Comparison of ENCODE assay signal across 17 cellular contexts in genomic region chr1:162674018-162674608, GRCh38. TPM values are rescaled to one million over a fixed set of nuclear protein-coding genes. Genes with fewer than 3 reads are reported as not detected.
DNase-seq lines count a peak whose midpoint lies in the region; ATAC-seq and TF ChIP-seq lines count a peak whose summit lies in the region.
"Had no signal": no experiment of that assay in that cellular context is flagged by ENCODE, and none has a peak within 500 bp of the region (broad histone marks: within the 10 kb centered on the region; RNA-seq: fewer than 3 reads in every experiment).

No MANE protein-coding gene starts in this region.

- no peaks in the 10 kb centered on the region for H3K4me1 Mint-ChIP-seq in T-helper 17 cell

- H3K4me1 ChIP-seq in ascending aorta, result peaks cover 5 to 39% of the 10 kb centered on the region in 2 donors
- H3K4me1 ChIP-seq in foreskin keratinocyte, result peaks cover 8% of the 10 kb centered on the region
- peaks cover 38% of the 10 kb centered on the region for H3K4me1 ChIP-seq in suprapubic skin
- H3K4me1 ChIP-seq: upper lobe of left lung had no signal

- TF ChIP-seq EP300 in suprapubic skin (IDR thresholded peaks at IDR 0.05), result no peak

- peak overlapping the region; percentile 12 to 32 for H3K27ac ChIP-seq in ascending aorta
- no peak overlapping the region for H3K27ac ChIP-seq in foreskin keratinocyte
- H3K27ac ChIP-seq in suprapubic skin, result peak overlapping the region; percentile 57
- no peak overlapping the region for H3K27ac ChIP-seq in substantia nigra (ENCODE audit: low read depth, low read length, poor library complexity, severe bottlenecking)
- H3K27ac ChIP-seq: upper lobe of left lung had no signal

- H3K36me3 ChIP-seq in ascending aorta (no peaks in the 10 kb centered on the region), suprapubic skin (no peaks in the 10 kb centered on the region)
- H3K36me3 ChIP-seq: heart left ventricle, upper lobe of left lung had no signal

- H3K27me3 ChIP-seq in ascending aorta (no peaks in the 10 kb centered on the region), foreskin keratinocyte (no peaks in the 10 kb centered on the region), suprapubic skin (no peaks in the 10 kb centered on the region)
- H3K27me3 ChIP-seq: heart left ventricle, upper lobe of left lung had no signal

- H3K4me3 ChIP-seq in ascending aorta (no peak overlapping the region), suprapubic skin (no peak overlapping the region)
- H3K4me3 ChIP-seq: heart left ventricle, upper lobe of left lung had no signal

- H3K9me3 ChIP-seq in ascending aorta (no peaks in the 10 kb centered on the region), suprapubic skin (no peaks in the 10 kb centered on the region), T-helper 17 cell (ENCODE audit: control insufficient read depth, low read length, poor library complexity, severe bottlenecking) (no peaks in the 10 kb centered on the region)
- H3K9me3 ChIP-seq: heart left ventricle, upper lobe of left lung had no signal

- 83% methylated on average over 2 of the region's 2 CpGs for WGBS in suprapubic skin

- TF ChIP-seq POLR2A in suprapubic skin (IDR thresholded peaks at IDR 0.05), result no peak

- TF ChIP-seq CTCF in ascending aorta (IDR thresholded peaks at IDR 0.05), result no peak
- TF ChIP-seq CTCF in foreskin keratinocyte (conservative IDR thresholded peaks at IDR 0.05), result no peak
- TF ChIP-seq CTCF in suprapubic skin (IDR thresholded peaks at IDR 0.05), result no peak

- H3K36me3 Mint-ChIP-seq in T-helper 17 cell (ENCODE audit: low read depth), result peaks cover 2% of the 10 kb centered on the region
- H3K36me3 Mint-ChIP-seq: CD8-positive, alpha-beta T cell had no signal

- H3K27ac Mint-ChIP-seq in T-helper 17 cell, result no peak overlapping the region
- H3K27ac Mint-ChIP-seq: activated T-helper 1 cell treated with anti-CD3 and anti-CD28 coated beads, Interleukin-12 subunit alpha, Interleukin-12 subunit beta, Interleukin-2, Interleukin-4 antibody, amounts not matched to agents 30 ng/mL and 10 ng/mL and 1 ng/mL, durations not matched to agents 14 hours and 24 hours and 36 hours; CD8-positive, alpha-beta T cell; mesothelial cell of epicardium had no signal

- intact Hi-C loops in ascending aorta (cut with DNase I), result loop anchor here (5.0 kb wide), 2 partner anchors 42 to 48 kb away; partner anchors contain the start of gene DDR2

- peaks cover 8% of the 10 kb centered on the region for H3K27me3 Mint-ChIP-seq in T-helper 17 cell

- no peak overlapping the region for H3K4me3 Mint-ChIP-seq in T-helper 17 cell
- H3K4me3 Mint-ChIP-seq: activated T-helper 1 cell treated with anti-CD3 and anti-CD28 coated beads, Interleukin-12 subunit alpha, Interleukin-12 subunit beta, Interleukin-2, Interleukin-4 antibody, amounts not matched to agents 30 ng/mL and 10 ng/mL and 1 ng/mL, durations not matched to agents 14 hours and 24 hours and 36 hours; CD8-positive, alpha-beta T cell; mesothelial cell of epicardium had no signal

- peak; percentile 18 for ATAC-seq in foreskin keratinocyte
- no peak for ATAC-seq in T-helper 17 cell
- ATAC-seq: CD8-positive, alpha-beta T cell; heart left ventricle had no signal

- DNase-seq in NCI-H2171 treated with DMSO at 0.1 percent for 48 hours (lab: John Stamatoyannopoulos, UW), result peak; percentile 11
- DNase-seq in NCI-H2171 (lab: John Stamatoyannopoulos, UW), result no peak
- no peak for DNase-seq in ascending aorta (ENCODE audit: low spot score in 2 of 2)
- DNase-seq in foreskin keratinocyte, result no peak
- no peak for DNase-seq in suprapubic skin (ENCODE audit: low spot score in 2 of 2)
- no peak for DNase-seq in T-helper 17 cell
- no peak for DNase-seq in substantia nigra (lab: John Stamatoyannopoulos, UW)
- DNase-seq in nucleus accumbens (lab: John Stamatoyannopoulos, UW), result no peak
- DNase-seq: amniotic stem cell; CD8-positive, alpha-beta T cell; GDM1; heart left ventricle; NCI-H1436; NCI-H510A; upper lobe of left lung had no signal

RNA-seq across cellular contexts. Expression of gene DDR2, which starts 41.8 kb away (rescaled TPM):
- total RNA-seq in ascending aorta, result 77.9 TPM
- total RNA-seq in foreskin keratinocyte, result 0.18 and 0.41 TPM in 2 replicates
- 0.03 and 0.06 TPM in 2 replicates for polyA plus RNA-seq in foreskin keratinocyte
- total RNA-seq in suprapubic skin, result 10 to 100 TPM in 2 of 4 donors, 1 to 10 TPM in 2; 7.7 to 50.2 (median 13.8) TPM
- under 1 TPM; 0.22 to 0.26 TPM for total RNA-seq in T-helper 17 cell

Comparison
In these comparisons a context has a peak if more than half of its experiments do, and no peak if none do; other contexts are left out.
1. H3K27ac ChIP-seq: peak in ascending aorta (2 of 2) and suprapubic skin (single experiment); none in foreskin keratinocyte (single experiment) and substantia nigra (single experiment).